Comparison of ENCODE assay signal across 30 cellular contexts in genomic region chr16:31219154-31219741, GRCh38. TPM values are rescaled to one million over a fixed set of nuclear protein-coding genes. Genes with fewer than 3 reads are reported as not detected.
"Had no signal": no experiment of that assay in that cellular context is flagged by ENCODE, and none has a peak within 500 bp of the region (broad histone marks: within the 10 kb centered on the region; RNA-seq: fewer than 3 reads in every experiment).

No MANE protein-coding gene starts in this region.

- H3K27ac ChIP-seq: neural progenitor cell, pancreas, prostate gland, sigmoid colon, spleen, suprapubic skin, thoracic aorta, tibial artery, upper lobe of right lung had no signal

- DNase-seq: kidney glomerular epithelial cell; left cardiac atrium; mesendoderm; naive B cell; natural killer cell; nephron progenitor cell; retina; right cardiac atrium; sigmoid colon; small intestine; spleen; stimulated activated CD4-positive, alpha-beta T cell treated with anti-CD3 and anti-CD28 coated beads, Interleukin-4, amount 100 ng/mL, for 24 hours; stimulated activated naive CD4-positive, alpha-beta T cell; tibial artery; trophoblast cell; upper lobe of right lung had no signal

- H2AFZ ChIP-seq: neural progenitor cell had no signal

- H3K4me3 ChIP-seq: lung, neural progenitor cell, pancreas, prostate gland, sigmoid colon, spleen, suprapubic skin, thoracic aorta, tibial artery, upper lobe of right lung had no signal

- H3K9ac ChIP-seq: neural progenitor cell had no signal

- H3K4me2 ChIP-seq: neural progenitor cell had no signal

- ATAC-seq: left cardiac atrium; left lobe of liver; natural killer cell; pancreas; right cardiac atrium; stimulated activated effector memory CD8-positive, alpha-beta T cell treated with anti-CD3 and anti-CD28 coated beads, Interleukin-12 subunit alpha, Interleukin-12 subunit beta, amount 100 ng/mL, for 72 hours; upper lobe of right lung had no signal

- H3K36me3 ChIP-seq: neural progenitor cell, pancreas, prostate gland, sigmoid colon, spleen, suprapubic skin, thoracic aorta, tibial artery, upper lobe of right lung had no signal

- FAIRE-seq: keratinocyte, pancreas, small intestine, urothelium cell line had no signal

- H3K9me3 ChIP-seq: pancreas, prostate gland, sigmoid colon, spleen, suprapubic skin, thoracic aorta, tibial artery, upper lobe of right lung had no signal

RNA-seq across cellular contexts. Expression of gene PYDC1, which starts 2.3 kb away (rescaled TPM):
- total RNA-seq: left cardiac atrium, left lobe of liver, lung, mesothelial cell of epicardium, mononuclear cell, natural killer cell, omental fat pad, pancreas, prostate gland, right cardiac atrium, sigmoid colon, spleen, subcutaneous adipose tissue, thoracic aorta, upper lobe of right lung had no signal
- polyA plus RNA-seq: keratinocyte, lung, pancreas, small intestine had no signal

RNA-seq across cellular contexts. Expression of gene TRIM72, which starts 5.3 kb away (rescaled TPM):
- total RNA-seq: left lobe of liver, subcutaneous adipose tissue had no signal
- polyA plus RNA-seq: keratinocyte had no signal
